9 cellular contexts compared by ENCODE assay signal in genomic region chr14:104150201-104151027, GRCh38. TPM values are rescaled to one million over a fixed set of nuclear protein-coding genes. Genes with fewer than 3 reads are reported as not detected.
A peak's percentile ranks its signal among the peaks of the same experiment; 100 is the strongest.
DNase-seq lines count a peak whose midpoint lies in the region; ATAC-seq lines count a peak whose summit lies in the region.
"Had no signal": no experiment of that assay in that cellular context is flagged by ENCODE, and none has a peak within 500 bp of the region (broad histone marks: within the 10 kb centered on the region; RNA-seq: fewer than 3 reads in every experiment).

No MANE protein-coding gene starts in this region.

- ATAC-seq in sciatic nerve (peak; percentile 54), left colon (no peak), GM18873 (IDR thresholded peaks at IDR 0.05; ENCODE audit: low FRiP score, unreplicated experiment) (no peak)

- DNase-seq in NCI-H2107 treated with DMSO at 0.1 percent for 48 hours (lab: John Stamatoyannopoulos, UW; ENCODE audit: unreplicated experiment) (peak; percentile 11), NCI-H2107 (lab: John Stamatoyannopoulos, UW) (no peak), NCI-H82 (lab: John Stamatoyannopoulos, UW) (peak; percentile 69), fibroblast of the conjunctiva (ENCODE audit: low read depth) (peak; percentile 75), sciatic nerve (ENCODE audit: low spot score) (no peak), left colon (no peak), NCI-H146 (lab: John Stamatoyannopoulos, UW) (no peak)
- DNase-seq: SHP77 treated with DMSO at 0.1 percent for 48 hours had no signal

- intact Hi-C loops in sciatic nerve (cut with DNase I): no loop called here
- intact Hi-C loops in left colon (cut with DNase I, micrococcal nuclease): no loop called here

RNA-seq across cellular contexts. Expression of gene KIF26A, which starts 12.0 kb away (rescaled TPM):
- 10.4 TPM for total RNA-seq in sciatic nerve
- 1 to 10 TPM; 5.7 to 5.8 TPM for total RNA-seq in left colon

Comparison
In these comparisons a context has a peak if more than half of its experiments do, and no peak if none do; other contexts are left out.
1. DNase-seq: peak in NCI-H2107 treated with DMSO at 0.1 percent for 48 hours (single experiment), NCI-H82 (single experiment) and fibroblast of the conjunctiva (single experiment); none in NCI-H2107 (single experiment), sciatic nerve (single experiment), left colon (0 of 2) and NCI-H146 (single experiment).